In the genomic region with DNA sequence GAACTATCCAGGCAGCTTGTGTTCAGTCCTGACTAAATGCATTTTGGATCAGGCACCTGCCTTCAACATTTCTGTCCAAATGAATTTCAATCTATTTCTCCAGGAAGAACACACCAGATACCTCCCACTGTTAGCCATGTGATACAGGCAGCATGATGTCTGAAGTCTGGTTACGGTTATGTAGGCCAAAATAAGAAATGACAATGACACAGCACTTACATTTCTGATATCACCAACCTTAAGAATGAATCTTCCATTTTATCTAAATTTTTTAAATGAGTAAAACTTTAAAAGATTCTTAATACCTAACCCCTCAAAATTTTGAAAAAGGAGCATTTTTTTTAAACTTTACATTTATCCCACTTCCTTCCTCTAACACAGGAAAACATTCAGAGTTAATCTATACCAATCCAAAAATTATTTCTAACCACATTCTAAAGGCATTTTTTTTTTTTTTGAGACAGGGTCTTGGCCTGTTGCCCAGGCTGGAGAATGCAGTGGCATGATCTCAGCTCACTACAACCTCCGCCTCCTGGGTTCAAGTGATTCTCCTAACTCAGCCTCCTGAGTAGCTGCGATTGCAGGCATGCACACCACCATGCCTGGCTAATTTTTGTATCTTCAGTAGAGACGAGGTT, we compare ENCODE assay signal across 8 cellular contexts. TPM values are rescaled to one million over a fixed set of nuclear protein-coding genes. Genes with fewer than 3 reads are reported as not detected.
DNase-seq lines count a peak whose midpoint lies in the region; ATAC-seq and TF ChIP-seq lines count a peak whose summit lies in the region.

A gene with protein sequence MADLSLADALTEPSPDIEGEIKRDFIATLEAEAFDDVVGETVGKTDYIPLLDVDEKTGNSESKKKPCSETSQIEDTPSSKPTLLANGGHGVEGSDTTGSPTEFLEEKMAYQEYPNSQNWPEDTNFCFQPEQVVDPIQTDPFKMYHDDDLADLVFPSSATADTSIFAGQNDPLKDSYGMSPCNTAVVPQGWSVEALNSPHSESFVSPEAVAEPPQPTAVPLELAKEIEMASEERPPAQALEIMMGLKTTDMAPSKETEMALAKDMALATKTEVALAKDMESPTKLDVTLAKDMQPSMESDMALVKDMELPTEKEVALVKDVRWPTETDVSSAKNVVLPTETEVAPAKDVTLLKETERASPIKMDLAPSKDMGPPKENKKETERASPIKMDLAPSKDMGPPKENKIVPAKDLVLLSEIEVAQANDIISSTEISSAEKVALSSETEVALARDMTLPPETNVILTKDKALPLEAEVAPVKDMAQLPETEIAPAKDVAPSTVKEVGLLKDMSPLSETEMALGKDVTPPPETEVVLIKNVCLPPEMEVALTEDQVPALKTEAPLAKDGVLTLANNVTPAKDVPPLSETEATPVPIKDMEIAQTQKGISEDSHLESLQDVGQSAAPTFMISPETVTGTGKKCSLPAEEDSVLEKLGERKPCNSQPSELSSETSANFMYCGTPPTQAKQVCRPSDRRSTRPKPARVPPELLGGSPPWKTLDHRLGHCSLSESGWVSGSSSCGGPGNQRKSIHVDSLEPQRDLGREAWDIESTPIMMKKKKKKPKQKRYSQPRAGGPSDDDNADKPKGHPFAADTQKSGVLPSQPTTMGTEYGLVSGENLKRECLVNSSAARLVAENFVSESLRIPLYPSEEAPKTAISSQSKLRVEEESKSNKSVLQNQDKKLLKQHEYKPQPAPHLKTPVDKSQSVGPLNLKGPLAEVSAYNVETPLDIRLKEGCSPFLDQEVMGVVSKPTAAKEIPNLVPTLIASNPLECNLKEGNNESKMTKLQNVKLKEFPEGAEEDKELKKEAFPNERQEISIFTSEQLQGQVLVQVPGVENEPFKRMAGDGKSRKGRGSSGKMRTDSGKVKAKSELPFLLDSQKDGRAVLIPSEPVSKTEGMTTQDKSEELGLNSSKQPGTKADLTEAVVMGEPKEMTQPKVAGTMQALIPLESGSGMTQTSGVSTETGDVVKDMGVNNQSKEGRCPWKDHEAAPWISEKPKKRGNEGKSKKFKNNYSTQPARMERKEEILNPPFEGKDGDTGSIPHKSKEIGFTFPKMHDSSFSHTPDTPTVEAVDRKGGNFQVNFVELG (N-terminal part only) (minus strand): TSS at position 81 of the 638 bp plus-strand sequence. CDS start 17,556 bp downstream, outside the sequence.

- peaks cover 74% of the 10 kb centered on the region for H3K4me1 Mint-ChIP-seq in nephron

- TF ChIP-seq CTCF in nephron (IDR thresholded peaks at IDR 0.05; ENCODE audit: unreplicated experiment in 3 of 3) (no peak), GM10266 (IDR thresholded peaks at IDR 0.05; ENCODE audit: control insufficient read depth, insufficient read depth, low read depth, missing control alignments) (no peak)

- H3K27me3 Mint-ChIP-seq in nephron (ENCODE audit: low read depth) = no peaks in the 10 kb centered on the region

- H3K27ac Mint-ChIP-seq in nephron = peak within 1 kb of the TSS; percentile 95 to 97 (median 97)

- ATAC-seq in GM18498 (IDR thresholded peaks at IDR 0.05; ENCODE audit: unreplicated experiment) (no peak), GM21526 (IDR thresholded peaks at IDR 0.05; ENCODE audit: low FRiP score, unreplicated experiment) (no peak)

- in situ Hi-C loops in SK-MEL-5 (cut with HindIII; ENCODE audit: low pct_unique_long_range_greater_than_20kb, low sequenced_read_pairs) = no loop called here

- DNase-seq in Daoy (ENCODE audit: low read depth) (peak; percentile 47), SK-MEL-5 (ENCODE audit: low read depth, low spot score) (peak; percentile 42), erythroblast (lab: John Stamatoyannopoulos, UW) (peak; percentile 81 to 83), GM10266 (ENCODE audit: extremely low spot score) (no peak)
- DNase-seq in activated CD4-positive, alpha-beta T cell treated with anti-CD3 and anti-CD28 coated beads for 4 hours = no peak

- peak; percentile 37 for TF ChIP-seq POLR2A in erythroblast (IDR thresholded peaks at IDR 0.05; ENCODE audit: low read length)

- no peaks in the 10 kb centered on the region for H3K9me3 Mint-ChIP-seq in nephron

- peaks cover 4% of the 10 kb centered on the region for H3K36me3 Mint-ChIP-seq in nephron (ENCODE audit: low read depth)

- peak within 1 kb of the TSS; percentile 33 to 61 (median 47) for H3K4me3 Mint-ChIP-seq in nephron

RNA-seq across cellular contexts. Expression of the gene that starts here (rescaled TPM):
- 27.7 and 30.6 TPM in 2 replicates for total RNA-seq in Daoy (2014; rRNA removed; shearing (Covaris generic))
- total RNA-seq in SK-MEL-5 (2014; rRNA removed; shearing (Covaris generic)) = 55.3 and 61.9 TPM in 2 replicates
- 154 and 219 TPM in 2 replicates for polyA plus RNA-seq in SK-MEL-5 (2015; cell fraction: cytosol; rRNA removed)
- 138 and 148 TPM in 2 replicates for polyA plus RNA-seq in SK-MEL-5 (2015; cell fraction: nucleus; rRNA removed)

Comparison
In these comparisons a context has a peak if more than half of its experiments do, and no peak if none do; other contexts are left out.
1. DNase-seq: peak in Daoy (single experiment), SK-MEL-5 (single experiment) and erythroblast (2 of 2); none in GM10266 (single experiment) and activated CD4-positive, alpha-beta T cell treated with anti-CD3 and anti-CD28 coated beads for 4 hours (0 of 2).